ENCODE assay signal across 14 cellular contexts in the genomic region with DNA sequence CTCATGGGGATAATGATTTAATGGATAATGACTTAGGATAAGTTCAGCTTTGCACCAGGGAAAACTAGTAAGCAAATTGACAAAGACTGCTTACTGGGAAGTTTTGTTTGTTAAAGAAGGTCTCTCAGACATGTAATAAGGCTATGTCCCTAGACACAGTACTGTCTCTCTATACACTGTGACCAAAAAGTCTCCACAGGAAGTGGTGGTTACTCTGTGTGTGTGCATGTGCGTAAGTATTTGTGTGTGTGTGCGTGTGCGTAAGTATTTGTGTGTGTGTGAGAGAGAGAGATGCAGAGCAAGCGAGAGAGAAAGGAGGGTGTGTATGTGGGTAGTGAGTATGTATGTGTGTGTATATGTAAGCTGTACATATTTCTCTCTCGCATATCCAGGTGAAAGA.
DNase-seq lines count a peak whose midpoint lies in the region; ATAC-seq and TF ChIP-seq lines count a peak whose summit lies in the region.
"Had no signal": no experiment of that assay in that cellular context is flagged by ENCODE, and none has a peak within 500 bp of the region (broad histone marks: within the 10 kb centered on the region; RNA-seq: fewer than 3 reads in every experiment).

No MANE protein-coding gene starts in this region.

- no peak overlapping the region for H3K9ac ChIP-seq in IMR-90 (ENCODE audit: low read depth, low read length)

- 0 out of 4 replicates have a peak overlapping the region, but pooled peaks of 1 of the 2 experiments have one; percentile 56 for H4K8ac ChIP-seq in IMR-90 (ENCODE audit: low read depth in 2 of 2, low read length in 2 of 2)

- no peak overlapping the region; the same call in 1 of the 2 replicates for H3K18ac ChIP-seq in IMR-90 (ENCODE audit: low read depth, low read length)

- TF ChIP-seq POLR2A in IMR-90 (IDR thresholded peaks at IDR 0.05; ENCODE audit: low read depth, low read length), result no peak

- 0 out of 3 replicates have a peak overlapping the region, but pooled peaks have one; percentile 59 for H2BK15ac ChIP-seq in IMR-90 (ENCODE audit: low read depth, low read length)

- dilution Hi-C loops in IMR-90 (cut with HindIII; ENCODE audit: low sequenced_read_pairs, unreplicated experiment), result no loop called here

- H3K79me2 ChIP-seq in hepatocyte, result peaks cover 2% of the 10 kb centered on the region

- peaks cover 7% of the 10 kb centered on the region for H3K9me1 ChIP-seq in IMR-90 (ENCODE audit: insufficient read depth, low read length)

- H3K36me3 ChIP-seq in IMR-90 (ENCODE audit: control insufficient read depth, insufficient read depth, low read length) (no peaks in the 10 kb centered on the region; the same call in 1 of the 2 replicates), hepatocyte (replicated peaks; ENCODE audit: insufficient read depth, low read depth) (no peaks in the 10 kb centered on the region)

- peak overlapping the region; percentile 55; the same call in 1 of the 2 replicates for H2AK5ac ChIP-seq in IMR-90 (ENCODE audit: low read depth, low read length)

- no peak for TF ChIP-seq RAD21 in IMR-90 (IDR thresholded peaks at IDR 0.05; ENCODE audit: low read length)

- no peak overlapping the region for H3K4ac ChIP-seq in IMR-90 (ENCODE audit: low read depth, low read length)

- H3K4me1 Mint-ChIP-seq in progenitor cell of endocrine pancreas (ENCODE audit: low read depth), result peaks cover 32% of the 10 kb centered on the region

- CTCF ChIA-PET in IMR-90 (lab: Yijun Ruan, JAX), result no interaction called here

- 78 to 100% methylated on average over 3 to 4 of the region's 5 CpGs for WGBS in IMR-90 (ENCODE audit: extremely low coverage in 2 of 2, insufficient read length in 1 of 2), 2 experiments
- WGBS in hepatocyte (ENCODE audit: low lambda C conversion rate, missing lambda C conversion rate), result 89% methylated on average over 5 of the region's 5 CpGs

- H3K9me3 Mint-ChIP-seq in progenitor cell of endocrine pancreas (ENCODE audit: low read depth), result peaks cover 3% of the 10 kb centered on the region

- no peak for ATAC-seq in IMR-90 (ENCODE audit: low read depth)
- no peak for ATAC-seq in HG03108 (IDR thresholded peaks at IDR 0.05; ENCODE audit: unreplicated experiment)
- ATAC-seq: Panc1 had no signal

- H3K27ac Mint-ChIP-seq in progenitor cell of endocrine pancreas, result peak overlapping the region; percentile 39

- no peak overlapping the region for H2BK20ac ChIP-seq in IMR-90 (ENCODE audit: low read depth, low read length)

- no peak overlapping the region for H3K4me2 ChIP-seq in IMR-90 (ENCODE audit: low read depth, low read length)
- H3K4me2 ChIP-seq in hepatocyte, result peak overlapping the region; percentile 54

- peak overlapping the region; percentile 56 for H2BK5ac ChIP-seq in IMR-90 (ENCODE audit: low read depth, low read length, poor library complexity, severe bottlenecking)

- TF ChIP-seq CTCF in GM12865 (IDR thresholded peaks at IDR 0.05; ENCODE audit: insufficient read depth, low read depth, low read length, missing control alignments) (no peak), IMR-90 (conservative IDR thresholded peaks at IDR 0.05; ENCODE audit: low read depth, low read length) (no peak), hepatocyte (IDR thresholded peaks at IDR 0.05; ENCODE audit: poor library complexity) (no peak), progenitor cell of endocrine pancreas (IDR thresholded peaks at IDR 0.05; ENCODE audit: unreplicated experiment) (no peak)

- POLR2A ChIA-PET in IMR-90 (lab: Charles Lee; ENCODE audit: unreplicated experiment), result no interaction called here

- no peak overlapping the region for H3K56ac ChIP-seq in IMR-90 (ENCODE audit: extremely low read depth, insufficient read depth, low read length)

- H3K23ac ChIP-seq in IMR-90 (ENCODE audit: low read depth, low read length), result peak overlapping the region; percentile 40; the same call in 1 of the 2 replicates

- H3K27me3 ChIP-seq in IMR-90 (ENCODE audit: control insufficient read depth, insufficient read depth, low read length), result no peaks in the 10 kb centered on the region
- no peaks in the 10 kb centered on the region for H3K27me3 ChIP-seq in hepatocyte

- H4K20me1 ChIP-seq in IMR-90 (ENCODE audit: insufficient read depth, low read length), result no peaks in the 10 kb centered on the region
- H4K20me1 ChIP-seq in hepatocyte (ENCODE audit: insufficient read depth, poor library complexity, severe bottlenecking), result no peaks in the 10 kb centered on the region

- H2AK9ac ChIP-seq in IMR-90 (replicated peaks; ENCODE audit: low read depth, low read length, poor library complexity), result no peak overlapping the region

- H3K9me3 ChIP-seq in IMR-90 (ENCODE audit: control insufficient read depth, insufficient read depth, low read length), result no peaks in the 10 kb centered on the region
- no peaks in the 10 kb centered on the region for H3K9me3 ChIP-seq in hepatocyte (ENCODE audit: low read depth)

- peak overlapping the region; percentile 72; the same call in 1 of the 2 replicates for H4K5ac ChIP-seq in IMR-90 (ENCODE audit: low read depth, low read length)

- H3K36me3 Mint-ChIP-seq in progenitor cell of endocrine pancreas (ENCODE audit: insufficient read depth), result peaks cover 5% of the 10 kb centered on the region

- no TSS peak for BruUV-seq in IMR-90 (replicated peaks; lab: Mats Ljungman, UMichigan)

- H3K79me1 ChIP-seq in IMR-90 (ENCODE audit: low read depth in 1 of 2, low read length in 2 of 2), result peaks cover 14 to 34% of the 10 kb centered on the region in 2 experiments

- peak overlapping the region; percentile 61; the same call in 1 of the 2 replicates for H3K14ac ChIP-seq in IMR-90 (replicated peaks; ENCODE audit: low read depth, low read length)

- H3K4me3 ChIP-seq in GM12865 (ENCODE audit: low read depth, low read length) (no peak overlapping the region), IMR-90 (ENCODE audit: insufficient read depth, low read depth, low read length) (no peak overlapping the region), hepatocyte (no peak overlapping the region)

- H3K27me3 Mint-ChIP-seq in progenitor cell of endocrine pancreas, result no peaks in the 10 kb centered on the region

- H3K27ac ChIP-seq in IMR-90 (ENCODE audit: insufficient read depth, low read length), result no peak overlapping the region
- peak overlapping the region; percentile 70 for H3K27ac ChIP-seq in hepatocyte

- H3K9me2 ChIP-seq in hepatocyte (replicated peaks; ENCODE audit: insufficient read depth), result no peaks in the 10 kb centered on the region

- H4K91ac ChIP-seq in IMR-90 (ENCODE audit: insufficient read depth, low read depth, low read length), result no peak overlapping the region

- DNase-seq in GM12865 (ENCODE audit: low read depth) (peak; percentile 35), IMR-90 (no peak), hepatocyte (ENCODE audit: low spot score) (no peak), progenitor cell of endocrine pancreas (ENCODE audit: low spot score, unreplicated experiment) (no peak), DMS53 treated with DMSO at 0.1 percent for 48 hours (lab: John Stamatoyannopoulos, UW; ENCODE audit: unreplicated experiment) (no peak), SIG-M5 treated with dmso at 0.1 percent for 504 hours (lab: John Stamatoyannopoulos, UW; ENCODE audit: unreplicated experiment) (no peak)
- DNase-seq: NCI-H1417, NCI-H1930, NCI-H2171, NCI-H446 treated with DMSO at 0.1 percent for 48 hours, NCI-H82, SHP77 had no signal

- in situ Hi-C loops in IMR-90 (cut with MboI; ENCODE audit: low sequenced_read_pairs), result loop anchor here (25.0 kb wide), 1 partner anchor 333 kb away; no protein-coding TSS in a partner anchor

- H2BK120ac ChIP-seq in IMR-90 (ENCODE audit: low read depth, low read length), result no peak overlapping the region

- H3K4me1 ChIP-seq in IMR-90 (ENCODE audit: control insufficient read depth, insufficient read depth, low read length) (peaks cover 5% of the 10 kb centered on the region), hepatocyte (ENCODE audit: insufficient read depth) (peaks cover 25% of the 10 kb centered on the region)

- no peak overlapping the region for H3K4me3 Mint-ChIP-seq in progenitor cell of endocrine pancreas (ENCODE audit: low read depth)

- intact Hi-C loops in IMR-90 (cut with micrococcal nuclease), result no loop called here

- H2AFZ ChIP-seq in IMR-90 (replicated peaks; ENCODE audit: low read length, poor library complexity) (no peak overlapping the region), hepatocyte (no peak overlapping the region)

TF ChIP-seq in IMR-90, 13 proteins besides CTCF, POLR2A, EP300 and RAD21:
- TF ChIP-seq NFE2L2 (IDR thresholded peaks at IDR 0.05; ENCODE audit: low read depth, low read length), result no peak
- no peak for TF ChIP-seq RFX5 (IDR thresholded peaks at IDR 0.05; ENCODE audit: low read depth, low read length)
- no peak for TF ChIP-seq BHLHE40 (IDR thresholded peaks at IDR 0.05; ENCODE audit: low read depth, low read length)
- TF ChIP-seq CHD1 (IDR thresholded peaks at IDR 0.05; ENCODE audit: low read depth, low read length), result no peak
- no peak for TF ChIP-seq SMC3 (IDR thresholded peaks at IDR 0.05; ENCODE audit: low read depth, low read length)
- TF ChIP-seq, protein P1, sequence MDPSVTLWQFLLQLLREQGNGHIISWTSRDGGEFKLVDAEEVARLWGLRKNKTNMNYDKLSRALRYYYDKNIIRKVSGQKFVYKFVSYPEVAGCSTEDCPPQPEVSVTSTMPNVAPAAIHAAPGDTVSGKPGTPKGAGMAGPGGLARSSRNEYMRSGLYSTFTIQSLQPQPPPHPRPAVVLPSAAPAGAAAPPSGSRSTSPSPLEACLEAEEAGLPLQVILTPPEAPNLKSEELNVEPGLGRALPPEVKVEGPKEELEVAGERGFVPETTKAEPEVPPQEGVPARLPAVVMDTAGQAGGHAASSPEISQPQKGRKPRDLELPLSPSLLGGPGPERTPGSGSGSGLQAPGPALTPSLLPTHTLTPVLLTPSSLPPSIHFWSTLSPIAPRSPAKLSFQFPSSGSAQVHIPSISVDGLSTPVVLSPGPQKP (IDR thresholded peaks at IDR 0.05; ENCODE audit: borderline replicate concordance, low read depth, low read length), result no peak
- no peak for TF ChIP-seq RCOR1 (IDR thresholded peaks at IDR 0.05; ENCODE audit: insufficient replicate concordance, low read length)
- TF ChIP-seq, protein P2, sequence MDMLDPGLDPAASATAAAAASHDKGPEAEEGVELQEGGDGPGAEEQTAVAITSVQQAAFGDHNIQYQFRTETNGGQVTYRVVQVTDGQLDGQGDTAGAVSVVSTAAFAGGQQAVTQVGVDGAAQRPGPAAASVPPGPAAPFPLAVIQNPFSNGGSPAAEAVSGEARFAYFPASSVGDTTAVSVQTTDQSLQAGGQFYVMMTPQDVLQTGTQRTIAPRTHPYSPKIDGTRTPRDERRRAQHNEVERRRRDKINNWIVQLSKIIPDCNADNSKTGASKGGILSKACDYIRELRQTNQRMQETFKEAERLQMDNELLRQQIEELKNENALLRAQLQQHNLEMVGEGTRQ (IDR thresholded peaks at IDR 0.05; ENCODE audit: low read depth, low read length), result no peak
- no peak for TF ChIP-seq MAFK (IDR thresholded peaks at IDR 0.05; ENCODE audit: low read depth, low read length)
- no peak for TF ChIP-seq MAZ (IDR thresholded peaks at IDR 0.05; ENCODE audit: borderline replicate concordance, low read depth, low read length)
TF ChIP-seq in IMR-90: peak in this region for 0.
